14 cellular contexts compared by ENCODE assay signal in the genomic region with DNA sequence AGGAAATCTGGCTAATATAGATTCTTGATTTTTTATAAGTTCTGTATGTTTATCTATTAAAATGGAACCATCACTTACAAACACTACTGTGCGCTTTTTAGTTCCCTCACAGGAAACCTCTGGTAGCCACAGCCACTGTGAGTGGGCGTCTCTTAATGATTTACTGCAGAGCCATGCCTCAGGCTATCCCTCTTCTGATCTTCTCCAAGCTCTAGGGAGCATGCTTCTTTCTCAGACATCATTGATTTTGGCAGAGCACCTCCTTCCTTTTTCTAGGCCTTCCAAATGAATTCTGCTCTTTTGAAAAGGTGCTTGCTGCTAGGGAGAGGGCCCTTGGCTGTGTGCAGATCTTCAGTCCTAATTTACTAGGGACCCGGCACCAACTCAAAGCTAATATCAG.
DNase-seq lines count a peak whose midpoint lies in the region; ATAC-seq, FAIRE-seq and TF ChIP-seq lines count a peak whose summit lies in the region.
"Had no signal": no experiment of that assay in that cellular context is flagged by ENCODE, and none has a peak within 500 bp of the region (broad histone marks: within the 10 kb centered on the region; RNA-seq: fewer than 3 reads in every experiment).

No MANE protein-coding gene starts in this region.

- H3K27me3 ChIP-seq in vagina: no peaks in the 10 kb centered on the region
- H3K27me3 ChIP-seq in aorta (ENCODE audit: control insufficient read depth in 1 of 2, insufficient read depth in 2 of 2, low read length in 1 of 2): no peaks in the 10 kb centered on the region
- H3K27me3 ChIP-seq: hepatocyte had no signal

- no peak for DNase-seq in GM12891 (ENCODE audit: insufficient read length, low spot score)
- peak; percentile 46 for DNase-seq in kidney tubule cell (ENCODE audit: low spot score)
- no peak for DNase-seq in NOMO-1 treated with DMSO at 0.1 percent for 48 hours (lab: John Stamatoyannopoulos, UW; ENCODE audit: unreplicated experiment)
- no peak for DNase-seq in HCEC 1CT
- no peak for DNase-seq in vagina (ENCODE audit: extremely low spot score in 2 of 2)
- DNase-seq in aorta: no peak
- DNase-seq: activated B cell treated with CpG ODN at 0.5 μM for 24 hours; activated naive CD4-positive, alpha-beta T cell treated with Interleukin-2 at 50 U/mL for 16 hours; NCI-H1105 treated with DMSO at 0.1 percent for 48 hours; stimulated activated naive CD4-positive, alpha-beta T cell treated with Interleukin-2 at 50 U/mL for 16 hours had no signal

- H3K27ac ChIP-seq in vagina (no peak overlapping the region), aorta (ENCODE audit: low read depth in 1 of 2, low read length in 2 of 2) (no peak overlapping the region)
- H3K27ac ChIP-seq: hepatocyte had no signal

- H3K4me3 ChIP-seq in vagina (no peak overlapping the region), aorta (ENCODE audit: low read length in 2 of 2) (no peak overlapping the region)
- H3K4me3 ChIP-seq: hepatocyte had no signal

- peak; percentile 20 for FAIRE-seq in GM12891 (lab: Jason Lieb, UNC)
- FAIRE-seq: D721Med had no signal

- intact Hi-C loops in vagina (cut with DNase I) (no loop called here), aorta (cut with DNase I) (no loop called here)

- H3K36me3 ChIP-seq in vagina (no peaks in the 10 kb centered on the region), aorta (ENCODE audit: control insufficient read depth in 1 of 2, insufficient read depth in 2 of 2, low read length in 1 of 2) (no peaks in the 10 kb centered on the region)

- WGBS in aorta, 2 donors: 92% methylated on average over 3 of the region's 3 CpGs

- H3K9me3 ChIP-seq in vagina (no peaks in the 10 kb centered on the region), aorta (ENCODE audit: control insufficient read depth, low read length) (no peaks in the 10 kb centered on the region)

- peak; percentile 40 for ATAC-seq in GM21528 (IDR thresholded peaks at IDR 0.05; ENCODE audit: low FRiP score, unreplicated experiment)
- ATAC-seq in HG03558 (IDR thresholded peaks at IDR 0.05; ENCODE audit: extremely low read depth, unreplicated experiment): peak; percentile 21
- ATAC-seq in aorta (ENCODE audit: low FRiP score): no peak

- no peak for TF ChIP-seq CTCF in vagina (IDR thresholded peaks at IDR 0.05)

- H3K4me1 ChIP-seq in vagina (no peaks in the 10 kb centered on the region), aorta (ENCODE audit: control insufficient read depth in 1 of 2, insufficient read depth in 2 of 2, low read length in 2 of 2) (no peaks in the 10 kb centered on the region)

- TF ChIP-seq POLR2A in GM12891 (IDR thresholded peaks at IDR 0.05; ENCODE audit: low read depth, low read length) (no peak), vagina (IDR thresholded peaks at IDR 0.05) (no peak)

TF ChIP-seq in GM12891, 5 proteins besides CTCF, POLR2A, EP300 and RAD21:
- TF ChIP-seq PAX5 (IDR thresholded peaks at IDR 0.05; ENCODE audit: insufficient read depth, low read length, severe bottlenecking) (no peak), POU2F2 (IDR thresholded peaks at IDR 0.05; ENCODE audit: low read depth, low read length) (no peak), TAF1 (IDR thresholded peaks at IDR 0.05; ENCODE audit: low read depth, low read length) (no peak), POLR2AphosphoS5 (IDR thresholded peaks at IDR 0.05; ENCODE audit: low read depth, low read length) (no peak), SPI1 (IDR thresholded peaks at IDR 0.05; ENCODE audit: low read depth, low read length) (no peak)
